Comparison of ENCODE assay signal across 8 cellular contexts in genomic region chr15:48975713-48976419, GRCh38. TPM values are rescaled to one million over a fixed set of nuclear protein-coding genes. Genes with fewer than 3 reads are reported as not detected.
A peak's percentile ranks its signal among the peaks of the same experiment; 100 is the strongest.
DNase-seq lines count a peak whose midpoint lies in the region; ATAC-seq and TF ChIP-seq lines count a peak whose summit lies in the region.

No MANE protein-coding gene starts in this region.

- H3K4me1 Mint-ChIP-seq in Calu3 (ENCODE audit: low read depth, unreplicated experiment): peaks cover 7% of the 10 kb centered on the region
- peaks cover 2 to 10% (median 4%) of the 10 kb centered on the region in 4 donors for H3K4me1 Mint-ChIP-seq in naive thymus-derived CD8-positive, alpha-beta T cell
- H3K4me1 Mint-ChIP-seq in stimulated activated memory B cell treated with anti-CD40 and anti-IgM and Interleukin-4, amounts not matched to agents 10 μg/mL and 1 μg/mL and 100 μg/mL, for 72 hours: no peaks in the 10 kb centered on the region

- POLR2A ChIA-PET in naive thymus-derived CD8-positive, alpha-beta T cell (lab: Charles Lee): interaction anchor here (0.7 kb wide), 1 partner anchor 98 kb away, joined by 3 read pairs; the partner anchor contains the start of gene EID1

- H3K4me3 Mint-ChIP-seq in Calu3 (ENCODE audit: low read depth, unreplicated experiment): peak overlapping the region; percentile 50
- peak overlapping the region; percentile 39 to 70 (median 65) for H3K4me3 Mint-ChIP-seq in naive thymus-derived CD8-positive, alpha-beta T cell
- H3K4me3 Mint-ChIP-seq in stimulated activated memory B cell treated with anti-CD40 and anti-IgM and Interleukin-4, amounts not matched to agents 10 μg/mL and 1 μg/mL and 100 μg/mL, for 72 hours: peak overlapping the region; percentile 29

- H4K20me1 ChIP-seq in fibroblast of lung (ENCODE audit: control insufficient read depth, extremely low read depth, insufficient read depth, low read length): no peaks in the 10 kb centered on the region

- H3K79me2 ChIP-seq in fibroblast of lung (ENCODE audit: control insufficient read depth, insufficient read depth, low read length): no peaks in the 10 kb centered on the region

- H3K36me3 ChIP-seq in HUES64 (ENCODE audit: insufficient read depth, low read length) (no peaks in the 10 kb centered on the region), fibroblast of lung (ENCODE audit: control insufficient read depth, insufficient read depth, low read length) (no peaks in the 10 kb centered on the region)

- H3K27ac ChIP-seq in HUES64 (ENCODE audit: low read depth, low read length) (peak overlapping the region; percentile 19; the same call in 1 of the 2 replicates), fibroblast of lung (ENCODE audit: insufficient read depth, low read length) (no peak overlapping the region)

- no peaks in the 10 kb centered on the region for H3K27me3 Mint-ChIP-seq in Calu3 (ENCODE audit: unreplicated experiment)
- H3K27me3 Mint-ChIP-seq in naive thymus-derived CD8-positive, alpha-beta T cell: peaks cover 13 to 53% (median 26%) of the 10 kb centered on the region in 5 donors
- peaks cover 53% of the 10 kb centered on the region for H3K27me3 Mint-ChIP-seq in stimulated activated memory B cell treated with anti-CD40 and anti-IgM and Interleukin-4, amounts not matched to agents 10 μg/mL and 1 μg/mL and 100 μg/mL, for 72 hours

- peak overlapping the region; percentile 82 for H2AFZ ChIP-seq in fibroblast of lung (ENCODE audit: low read length)

- CTCF ChIA-PET in Calu3 (lab: Charles Lee): interaction anchor here (0.5 to 1.8 kb wide), 12 partner anchors 9 to 1999 kb away, joined by 3 to 15 read pairs (median 6); partner anchors contain the start of genes EID1, SECISBP2L and SHC4

- DNase-seq in Calu3 (peak; percentile 84), activated T-helper 1 cell treated with Interleukin-2 at 50 U/mL for 16 hours (ENCODE audit: low read depth) (peak; percentile 58), fibroblast of lung (ENCODE audit: low read depth in 2 of 2) (peak; percentile 76)
- peak; percentile 47 to 75 (median 66) for DNase-seq in naive thymus-derived CD8-positive, alpha-beta T cell

- BruUV-seq in Calu3 (replicated peaks; lab: Mats Ljungman, UMichigan): no TSS peak

- peaks cover 15% of the 10 kb centered on the region for H3K4me1 ChIP-seq in HUES64 (ENCODE audit: insufficient read depth, low read length)
- no peaks in the 10 kb centered on the region for H3K4me1 ChIP-seq in fibroblast of lung (ENCODE audit: control insufficient read depth, extremely low read depth, insufficient read depth, low read length)

- WGBS in HUES64: 2% methylated on average over 50 of the region's 50 CpGs

- H3K9me3 ChIP-seq in HUES64 (ENCODE audit: insufficient read depth, low read depth, low read length) (no peaks in the 10 kb centered on the region), fibroblast of lung (ENCODE audit: control insufficient read depth, insufficient read depth, low read depth, low read length) (no peaks in the 10 kb centered on the region)

- no peaks in the 10 kb centered on the region for H3K9me3 Mint-ChIP-seq in Calu3 (ENCODE audit: low read depth, unreplicated experiment)
- no peaks in the 10 kb centered on the region for H3K9me3 Mint-ChIP-seq in naive thymus-derived CD8-positive, alpha-beta T cell
- H3K9me3 Mint-ChIP-seq in stimulated activated memory B cell treated with anti-CD40 and anti-IgM and Interleukin-4, amounts not matched to agents 10 μg/mL and 1 μg/mL and 100 μg/mL, for 72 hours: no peaks in the 10 kb centered on the region

- H3K27ac Mint-ChIP-seq in Calu3 (ENCODE audit: unreplicated experiment): no peak overlapping the region
- H3K27ac Mint-ChIP-seq in naive thymus-derived CD8-positive, alpha-beta T cell: no peak overlapping the region
- no peak overlapping the region for H3K27ac Mint-ChIP-seq in stimulated activated memory B cell treated with anti-CD40 and anti-IgM and Interleukin-4, amounts not matched to agents 10 μg/mL and 1 μg/mL and 100 μg/mL, for 72 hours

- peak overlapping the region; percentile 80 for H3K4me2 ChIP-seq in fibroblast of lung (ENCODE audit: extremely low read depth, insufficient read depth, low read length)

- H3K27me3 ChIP-seq in HUES64 (ENCODE audit: insufficient read depth, low read length) (peaks cover 10% of the 10 kb centered on the region; the same call in 1 of the 2 replicates), fibroblast of lung (ENCODE audit: control insufficient read depth, insufficient read depth, low read length) (no peaks in the 10 kb centered on the region)

- peak overlapping the region; percentile 60 for H3K4me3 ChIP-seq in HUES64 (ENCODE audit: low read length)
- H3K4me3 ChIP-seq in fibroblast of lung (replicated peaks in 1 of 4; ENCODE audit: control extremely low read depth in 1 of 4, insufficient read depth in 1 of 4, low read depth in 3 of 4, low read length in 4 of 4): peak overlapping the region; percentile 47 to 64 (median 54)

- ATAC-seq in GM21447 (IDR thresholded peaks at IDR 0.05; ENCODE audit: unreplicated experiment): peak; percentile 88
- peak; percentile 97 to 100 for ATAC-seq in naive thymus-derived CD8-positive, alpha-beta T cell
- peak; percentile 91 for ATAC-seq in stimulated activated memory B cell treated with anti-CD40 and anti-IgM and Interleukin-4, amounts not matched to agents 10 μg/mL and 1 μg/mL and 100 μg/mL, for 72 hours

- TF ChIP-seq CTCF in Calu3 (IDR thresholded peaks at IDR 0.05; ENCODE audit: unreplicated experiment) (peak; percentile 84), fibroblast of lung (conservative IDR thresholded peaks at IDR 0.05 in 1 of 2, IDR thresholded peaks at IDR 0.05 in 1 of 2; ENCODE audit: low read depth in 1 of 2, low read length in 2 of 2) (peak; percentile 54 to 73)

- H3K36me3 Mint-ChIP-seq in Calu3 (ENCODE audit: insufficient read depth, unreplicated experiment): no peaks in the 10 kb centered on the region
- no peaks in the 10 kb centered on the region for H3K36me3 Mint-ChIP-seq in naive thymus-derived CD8-positive, alpha-beta T cell
- H3K36me3 Mint-ChIP-seq in stimulated activated memory B cell treated with anti-CD40 and anti-IgM and Interleukin-4, amounts not matched to agents 10 μg/mL and 1 μg/mL and 100 μg/mL, for 72 hours: no peaks in the 10 kb centered on the region

- intact Hi-C loops in Calu3 (cut with micrococcal nuclease; ENCODE audit: unreplicated experiment): loop anchor here (2.0 kb wide), 1 partner anchor 115 kb away; no protein-coding TSS in a partner anchor

- H3K9ac ChIP-seq in HUES64 (ENCODE audit: low read depth, low read length) (peak overlapping the region; percentile 75), fibroblast of lung (ENCODE audit: insufficient read depth, low read length) (peak overlapping the region; percentile 45)

TF ChIP-seq in PFSK-1, 5 proteins besides CTCF, POLR2A, EP300 and RAD21:
- TF ChIP-seq FOXP2 (optimal IDR thresholded peaks at IDR 0.05; ENCODE audit: borderline replicate concordance, extremely low read depth, extremely low read length, insufficient read depth) (peak; percentile 64), TAF1 (IDR thresholded peaks at IDR 0.05; ENCODE audit: borderline replicate concordance, insufficient read depth, low read length) (0 out of 2 replicates have a peak, but pooled peaks have one; percentile 69), SIN3A (IDR thresholded peaks at IDR 0.05; ENCODE audit: borderline replicate concordance, insufficient read depth, low read length) (no peak)

RNA-seq across cellular contexts. Expression of gene SHC4, which starts 12.1 kb away (rescaled TPM):
- total RNA-seq in Calu3 (2022) (1.2 and 1.9 TPM in 2 replicates), fibroblast of lung (0.77 and 1.5 TPM in 2 replicates)
- polyA plus RNA-seq in HUES64 (2013, experiment 1 of 2): 0.35 TPM
- polyA plus RNA-seq in HUES64 (2013, experiment 2 of 2): 0.63 TPM
- polyA plus RNA-seq in PFSK-1 (2012; ENCODE audit: insufficient read length, low read depth): 60.7 TPM
- polyA plus RNA-seq in fibroblast of lung: 0.75 and 0.94 TPM in 2 replicates
- 0.73 and 0.96 TPM in 2 replicates for polyA plus RNA-seq in fibroblast of lung (2012)
- 1.5 TPM in 1 of 2 replicates, not detected in the other for polyA minus RNA-seq in fibroblast of lung (ENCODE audit: low replicate concordance)
- total RNA-seq in naive thymus-derived CD8-positive, alpha-beta T cell: not detected
- polyA plus RNA-seq in naive thymus-derived CD8-positive, alpha-beta T cell: not detected
